Comparison of ENCODE assay signal across 1 cellular context in genomic region chr3:32480596-32480995, GRCh38.
TF ChIP-seq lines count a peak whose summit lies in the region.

No MANE protein-coding gene starts in this region.

TF ChIP-seq in HepG2, 621 proteins besides CTCF, POLR2A, EP300 and RAD21:
- TF ChIP-seq CEBPG (CRISPR knock-in tag; IDR thresholded peaks at IDR 0.05) (peak; percentile 33; the same call in 1 of the 2 replicates), CERS6 (CRISPR knock-in tag; IDR thresholded peaks at IDR 0.05) (no peak)
- TF ChIP-seq, protein P1, sequence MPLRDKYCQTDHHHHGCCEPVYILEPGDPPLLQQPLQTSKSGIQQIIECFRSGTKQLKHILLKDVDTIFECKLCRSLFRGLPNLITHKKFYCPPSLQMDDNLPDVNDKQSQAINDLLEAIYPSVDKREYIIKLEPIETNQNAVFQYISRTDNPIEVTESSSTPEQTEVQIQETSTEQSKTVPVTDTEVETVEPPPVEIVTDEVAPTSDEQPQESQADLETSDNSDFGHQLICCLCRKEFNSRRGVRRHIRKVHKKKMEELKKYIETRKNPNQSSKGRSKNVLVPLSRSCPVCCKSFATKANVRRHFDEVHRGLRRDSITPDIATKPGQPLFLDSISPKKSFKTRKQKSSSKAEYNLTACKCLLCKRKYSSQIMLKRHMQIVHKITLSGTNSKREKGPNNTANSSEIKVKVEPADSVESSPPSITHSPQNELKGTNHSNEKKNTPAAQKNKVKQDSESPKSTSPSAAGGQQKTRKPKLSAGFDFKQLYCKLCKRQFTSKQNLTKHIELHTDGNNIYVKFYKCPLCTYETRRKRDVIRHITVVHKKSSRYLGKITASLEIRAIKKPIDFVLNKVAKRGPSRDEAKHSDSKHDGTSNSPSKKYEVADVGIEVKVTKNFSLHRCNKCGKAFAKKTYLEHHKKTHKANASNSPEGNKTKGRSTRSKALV (CRISPR knock-in tag; IDR thresholded peaks at IDR 0.05) = no peak
